In the genomic region with DNA sequence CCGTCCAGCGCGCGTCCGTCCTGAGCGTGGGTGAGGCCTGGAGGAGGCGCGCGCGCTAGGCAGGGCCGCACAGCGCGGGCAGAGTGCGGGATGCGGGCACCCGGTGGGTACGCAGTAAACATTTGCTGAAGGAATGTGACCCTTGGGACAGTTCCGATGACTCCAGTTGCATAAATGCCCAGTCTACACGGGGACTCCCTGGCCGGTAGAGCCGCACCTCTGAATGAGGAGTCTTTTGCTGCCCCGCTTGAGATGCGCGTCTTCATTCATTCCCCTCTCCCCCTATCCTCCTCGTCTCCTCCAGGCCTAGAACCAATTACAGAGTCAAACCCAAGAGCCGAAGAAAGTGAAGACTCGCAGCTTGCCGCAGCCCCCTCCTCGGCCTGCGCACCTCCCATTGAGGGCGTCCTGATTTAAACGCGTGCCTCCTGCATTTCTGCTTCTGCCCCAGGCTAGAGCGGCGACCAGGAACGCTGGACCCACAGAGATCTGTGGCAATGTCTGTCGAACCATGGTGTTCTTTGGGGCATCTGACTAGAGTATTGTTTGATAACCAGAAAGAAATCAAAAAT, we compare ENCODE assay signal across 8 cellular contexts. TPM values are rescaled to one million over a fixed set of nuclear protein-coding genes. Genes with fewer than 3 reads are reported as not detected.
A peak's percentile ranks its signal among the peaks of the same experiment; 100 is the strongest.
DNase-seq lines count a peak whose midpoint lies in the region; ATAC-seq and TF ChIP-seq lines count a peak whose summit lies in the region.

No MANE protein-coding gene starts in this region.

- ATAC-seq in GM19023 (IDR thresholded peaks at IDR 0.05; ENCODE audit: unreplicated experiment) (peak; percentile 18), HG03342 (IDR thresholded peaks at IDR 0.05; ENCODE audit: unreplicated experiment) (peak; percentile 24), left lung (peak; percentile 33)

- WGBS in thymus, result 11% methylated on average over 37 of the region's 37 CpGs

- intact Hi-C loops in left lung (cut with DNase I), result no loop called here

- peaks cover 2% of the 10 kb centered on the region for H3K36me3 Mint-ChIP-seq in brain

- DNase-seq in left lung (no peak), NCI-H446 treated with DMSO at 0.1 percent for 48 hours (lab: John Stamatoyannopoulos, UW) (no peak), NCI-H1092 (lab: John Stamatoyannopoulos, UW) (no peak)

- peaks cover 0 to 25% of the 10 kb centered on the region in 2 donors for H3K36me3 ChIP-seq in left lung
- peaks cover 12% of the 10 kb centered on the region for H3K36me3 ChIP-seq in thymus (ENCODE audit: control insufficient read depth, insufficient read depth)

- H3K9me3 ChIP-seq in left lung, result no peaks in the 10 kb centered on the region
- H3K9me3 ChIP-seq in thymus (ENCODE audit: control insufficient read depth), result no peaks in the 10 kb centered on the region

- no peak for TF ChIP-seq CTCF in 22Rv1 (IDR thresholded peaks at IDR 0.05)
- no peak for TF ChIP-seq CTCF in brain (conservative IDR thresholded peaks at IDR 0.05)
- TF ChIP-seq CTCF in left lung (IDR thresholded peaks at IDR 0.05), result peak in 1 of 2 donors; percentile 7

- peaks cover 4% of the 10 kb centered on the region for H3K27me3 Mint-ChIP-seq in brain

- no peaks in the 10 kb centered on the region for H3K9me3 Mint-ChIP-seq in brain

- peak overlapping the region; percentile 53 to 90 (median 70) for H3K27ac Mint-ChIP-seq in brain

- H3K4me3 ChIP-seq in left lung (peak overlapping the region; percentile 77 to 91), thymus (ENCODE audit: low read length) (peak overlapping the region; percentile 80)

- H3K27me3 ChIP-seq in left lung (peaks cover 0 to under 1% of the 10 kb centered on the region in 2 donors), thymus (ENCODE audit: control insufficient read depth, insufficient read depth) (no peaks in the 10 kb centered on the region)

- peak overlapping the region; percentile 87 to 93 (median 90) for H3K4me3 Mint-ChIP-seq in brain

- H3K27ac ChIP-seq in 22Rv1 (peak overlapping the region; percentile 97), left lung (peak overlapping the region; percentile 99 to 100), thymus (ENCODE audit: low read depth) (peak overlapping the region; percentile 57)

- peaks cover 18% of the 10 kb centered on the region for H3K4me1 Mint-ChIP-seq in brain

- H3K4me1 ChIP-seq in left lung (peaks cover 8 to 33% of the 10 kb centered on the region in 2 donors), thymus (ENCODE audit: control insufficient read depth, insufficient read depth, low read length) (peaks cover 7% of the 10 kb centered on the region)

RNA-seq across cellular contexts. Expression of a gene that starts 0.7 kb away (rescaled TPM):
- polyA plus RNA-seq in brain (ENCODE audit: insufficient read depth, low read depth, low replicate concordance) (11.8 TPM), thymus (299 TPM)
- total RNA-seq in left lung, result 10 to 100 TPM; 67.4 to 75.9 TPM

RNA-seq across cellular contexts. Expression of a gene that starts 5.2 kb away (rescaled TPM):
- 6.1 TPM for polyA plus RNA-seq in brain (ENCODE audit: insufficient read depth, low read depth, low replicate concordance)
- total RNA-seq in left lung, result 10 to 100 TPM; 15.3 to 20.0 TPM
- 74.1 TPM for polyA plus RNA-seq in thymus

RNA-seq across cellular contexts. Expression of a gene that starts 17.2 kb away (rescaled TPM):
- polyA plus RNA-seq in brain (ENCODE audit: insufficient read depth, low read depth, low replicate concordance) (95.4 TPM), thymus (0.96 TPM)
- total RNA-seq in left lung, result 1 to 10 TPM; 1.4 to 2.3 TPM

RNA-seq across cellular contexts. Expression of a gene that starts 20.7 kb away (rescaled TPM):
- 2.9 TPM for polyA plus RNA-seq in brain (ENCODE audit: insufficient read depth, low read depth, low replicate concordance)
- not detected for total RNA-seq in left lung
- polyA plus RNA-seq in thymus, result 1.1 TPM

RNA-seq across cellular contexts. Expression of a gene that starts 37.7 kb away (rescaled TPM):
- polyA plus RNA-seq in brain (ENCODE audit: insufficient read depth, low read depth, low replicate concordance) (not detected), thymus (23.4 TPM)
- under 1 TPM; 0.29 to 0.73 TPM for total RNA-seq in left lung

Comparison
In these comparisons a context has a peak if more than half of its experiments do, and no peak if none do; other contexts are left out.
1. RNA of a gene that starts 0.7 kb away (polyA plus RNA-seq): 299 TPM in thymus (single experiment); 11.8 TPM in brain (single experiment); every median in the first group is over 10 times any median in the second.
2. RNA of a gene that starts 5.2 kb away (polyA plus RNA-seq): 74.1 TPM in thymus (single experiment); 6.1 TPM in brain (single experiment); every median in the first group is over 10 times any median in the second.
3. RNA of a gene that starts 17.2 kb away (polyA plus RNA-seq): 95.4 TPM in brain (single experiment); 0.96 TPM in thymus (single experiment); every median in the first group is over 10 times any median in the second.
4. Peak in every context shown above with its lines, with median percentiles within 50 percentile points of each other: H3K27ac ChIP-seq and ATAC-seq.